Comparison of ENCODE assay signal across 8 cellular contexts in the genomic region with DNA sequence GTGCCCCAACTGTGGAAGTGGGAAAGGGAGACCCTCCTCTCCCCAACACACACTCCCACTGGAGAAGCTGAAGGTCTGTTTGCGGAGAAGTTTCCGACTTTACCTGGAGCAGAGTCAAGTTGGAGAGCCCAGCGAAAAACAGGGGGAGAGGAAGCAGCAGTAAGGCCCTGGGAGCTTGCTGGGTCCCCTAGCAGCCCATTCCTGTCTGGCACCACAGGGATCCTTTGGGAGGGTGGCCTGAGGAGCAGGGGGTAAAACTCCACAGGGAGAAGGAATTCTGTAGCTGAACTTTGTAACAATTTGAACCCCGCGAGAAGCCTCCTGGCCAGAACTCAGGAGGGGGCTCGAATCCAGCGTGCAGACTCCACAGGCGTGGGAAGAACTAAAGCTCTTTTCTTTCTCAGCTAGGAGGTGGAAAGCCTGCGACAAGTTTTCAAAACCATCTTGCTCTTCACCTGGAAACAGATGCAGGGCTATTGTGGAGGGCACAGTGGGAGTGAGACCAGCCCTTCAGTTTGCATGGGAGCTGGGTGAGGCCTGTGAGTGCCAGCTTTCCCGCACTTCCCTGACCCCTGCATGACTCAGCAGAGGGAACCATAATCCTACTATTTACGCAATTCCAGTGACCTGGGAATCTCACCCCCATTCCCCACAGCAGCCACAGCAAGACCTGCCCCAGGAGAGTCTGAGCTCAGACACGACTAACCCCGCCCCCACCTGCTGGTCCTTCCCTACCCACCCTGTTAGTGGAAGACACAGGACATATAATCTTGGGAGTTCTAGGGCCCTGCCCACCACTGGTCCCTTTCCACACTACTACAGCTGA. TPM values are rescaled to one million over a fixed set of nuclear protein-coding genes. Genes with fewer than 3 reads are reported as not detected.
DNase-seq lines count a peak whose midpoint lies in the region; ATAC-seq and TF ChIP-seq lines count a peak whose summit lies in the region.

No MANE protein-coding gene starts in this region.

- peak overlapping the region; percentile 85 for H3K27ac ChIP-seq in RWPE1
- peak overlapping the region; percentile 74 to 83 (median 80) for H3K27ac ChIP-seq in esophagus muscularis mucosa (replicated peaks in 1 of 4)
- peak overlapping the region in 1 of 2 donors; percentile 77 for H3K27ac ChIP-seq in ovary

- H3K4me3 ChIP-seq in esophagus muscularis mucosa = peak overlapping the region; percentile 61 to 65 (median 63)
- H3K4me3 ChIP-seq in ovary = peak overlapping the region; percentile 10

- H3K36me3 ChIP-seq in esophagus muscularis mucosa (no peaks in the 10 kb centered on the region), ovary (no peaks in the 10 kb centered on the region)

- POLR2A ChIA-PET in RWPE1 (lab: Yijun Ruan, JAX; ENCODE audit: low non-redundant PET) = interaction anchor here (0.6 kb wide), 1 partner anchor 111 kb away, joined by 4 read pairs; no protein-coding TSS in a partner anchor

- H3K27me3 ChIP-seq in esophagus muscularis mucosa = no peaks in the 10 kb centered on the region
- H3K27me3 ChIP-seq in ovary = no peaks in the 10 kb centered on the region

- no peaks in the 10 kb centered on the region for H3K9me3 ChIP-seq in esophagus muscularis mucosa
- H3K9me3 ChIP-seq in ovary = no peaks in the 10 kb centered on the region

- TF ChIP-seq CTCF in RWPE1 (conservative IDR thresholded peaks at IDR 0.05; ENCODE audit: low read depth) = no peak
- no peak for TF ChIP-seq CTCF in esophagus muscularis mucosa (IDR thresholded peaks at IDR 0.05)
- TF ChIP-seq CTCF in ovary (IDR thresholded peaks at IDR 0.05) = no peak

- DNase-seq in Daoy (ENCODE audit: low read depth) (peak; percentile 72), RWPE1 (ENCODE audit: low spot score) (peak; percentile 69), esophagus muscularis mucosa (ENCODE audit: extremely low spot score) (peak; percentile 86), ovary (peak in 3 of 5 donors; percentile 51 to 68 (median 60)), NCI-H1105 treated with DMSO at 0.1 percent for 48 hours (lab: John Stamatoyannopoulos, UW) (no peak), NCI-H187 treated with DMSO at 0.1 percent for 48 hours (lab: John Stamatoyannopoulos, UW) (no peak), GM19238 (ENCODE audit: insufficient read length, low spot score) (no peak)

- no peak for ATAC-seq in HG02938 (IDR thresholded peaks at IDR 0.05; ENCODE audit: unreplicated experiment)

- CTCF ChIA-PET in RWPE1 (lab: Yijun Ruan, JAX) = interaction anchor here (0.6 to 1.8 kb wide), 6 partner anchors 10 to 87 kb away, joined by 3 to 7 read pairs (median 3); no protein-coding TSS in a partner anchor

- intact Hi-C loops in esophagus muscularis mucosa (cut with DNase I) (no loop called here), ovary (cut with DNase I) (no loop called here)

- TF ChIP-seq EP300 in esophagus muscularis mucosa (IDR thresholded peaks at IDR 0.05) = no peak
- TF ChIP-seq EP300 in ovary (IDR thresholded peaks at IDR 0.05) = no peak

- peaks cover 23 to 50% (median 47%) of the 10 kb centered on the region in 4 donors for H3K4me1 ChIP-seq in esophagus muscularis mucosa
- peaks cover 9% of the 10 kb centered on the region for H3K4me1 ChIP-seq in ovary (ENCODE audit: insufficient read depth)

- TF ChIP-seq POLR2A in esophagus muscularis mucosa (IDR thresholded peaks at IDR 0.05; ENCODE audit: low read depth) = no peak
- no peak for TF ChIP-seq POLR2A in ovary (IDR thresholded peaks at IDR 0.05)

- WGBS in esophagus muscularis mucosa = 75% methylated on average over 13 of the region's 13 CpGs
- 32 to 42% (median 33%) methylated on average over 13 of the region's 13 CpGs for WGBS in ovary, 3 donors

RNA-seq across cellular contexts. Expression of gene SERPINB9, which starts 25.8 kb away (rescaled TPM):
- 0.40 and 1.5 TPM in 2 replicates for total RNA-seq in Daoy (2014; rRNA removed; shearing (Covaris generic))
- 10 to 100 TPM in 1 of 4 donors, 1 to 10 TPM in 3; 5.4 to 17.7 (median 6.2) TPM for total RNA-seq in esophagus muscularis mucosa
- 10 to 100 TPM in 2 of 7 donors, 1 to 10 TPM in 5; 3.0 to 14.6 (median 3.8) TPM for total RNA-seq in ovary
- polyA plus RNA-seq in ovary = 1 to 10 TPM; 1.9 to 6.9 TPM

RNA-seq across cellular contexts. Expression of gene SERPINB1, which starts 35.6 kb away (rescaled TPM):
- total RNA-seq in Daoy (2014; rRNA removed; shearing (Covaris generic)) = 1.4 and 3.7 TPM in 2 replicates
- total RNA-seq in esophagus muscularis mucosa (100 to 1,000 TPM in 1 of 4 donors, 10 to 100 TPM in 3; 23.3 to 123 (median 29.9) TPM), ovary (10 to 100 TPM; 13.5 to 38.1 (median 27.7) TPM)
- 10 to 100 TPM; 25.9 to 57.0 TPM for polyA plus RNA-seq in ovary

Comparison
In these comparisons a context has a peak if more than half of its experiments do, and no peak if none do; other contexts are left out.
1. DNase-seq: peak in Daoy (single experiment), RWPE1 (single experiment), esophagus muscularis mucosa (single experiment) and ovary (3 of 5); none in NCI-H1105 treated with DMSO at 0.1 percent for 48 hours (single experiment), NCI-H187 treated with DMSO at 0.1 percent for 48 hours (single experiment) and GM19238 (single experiment).